Comparison of ENCODE assay signal across 9 cellular contexts in the genomic region with DNA sequence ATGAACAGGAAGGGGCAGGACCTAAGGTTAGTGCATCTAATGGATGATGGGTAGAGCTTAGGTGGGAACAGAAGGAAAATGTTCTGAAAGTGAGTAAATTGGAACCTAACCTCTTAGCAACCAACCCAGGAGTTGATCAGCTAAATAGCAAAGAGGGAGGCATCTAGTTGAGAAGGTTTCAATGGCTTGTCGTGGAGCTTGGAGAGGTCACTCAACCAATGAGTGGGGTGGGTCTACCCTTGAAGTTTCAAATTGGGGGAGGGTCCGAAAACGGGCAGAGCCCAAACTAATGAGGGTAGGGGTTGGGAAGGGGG. TPM values are rescaled to one million over a fixed set of nuclear protein-coding genes. Genes with fewer than 3 reads are reported as not detected.
A peak's percentile ranks its signal among the peaks of the same experiment; 100 is the strongest.
DNase-seq lines count a peak whose midpoint lies in the region; ATAC-seq and TF ChIP-seq lines count a peak whose summit lies in the region.
"Had no signal": no experiment of that assay in that cellular context is flagged by ENCODE, and none has a peak within 500 bp of the region (broad histone marks: within the 10 kb centered on the region; RNA-seq: fewer than 3 reads in every experiment).

No MANE protein-coding gene starts in this region.

- intact Hi-C loops in Calu3 (cut with micrococcal nuclease; ENCODE audit: unreplicated experiment): no loop called here
- intact Hi-C loops in dendritic cell treated with granulocyte-macrophage colony-stimulating factor and Interleukin-4, amounts not matched to agents 40 ng/mL and 50 ng/mL, for 4 days (cut with micrococcal nuclease): loop anchor here (5.0 to 10.0 kb wide), 2 partner anchors 41 to 106 kb away; a partner anchor contains a TSS

- no peaks in the 10 kb centered on the region for H3K79me2 ChIP-seq in MM.1S (ENCODE audit: low read length)

- H3K9me2 ChIP-seq in MM.1S (replicated peaks; ENCODE audit: insufficient read depth, low read length): no peaks in the 10 kb centered on the region

- CTCF ChIA-PET in Calu3 (lab: Charles Lee): interaction anchor here (0.5 to 1.4 kb wide), 12 partner anchors 11 to 649 kb away, joined by 3 to 10 read pairs (median 4); no protein-coding TSS in a partner anchor

- H3K9me3 Mint-ChIP-seq in Calu3 (ENCODE audit: low read depth, unreplicated experiment) (no peaks in the 10 kb centered on the region), osteocyte (ENCODE audit: unreplicated experiment) (no peaks in the 10 kb centered on the region)
- H3K9me3 Mint-ChIP-seq in dendritic cell treated with granulocyte-macrophage colony-stimulating factor and Interleukin-4, amounts not matched to agents 40 ng/mL and 50 ng/mL, for 4 days: no peaks in the 10 kb centered on the region

- no TSS peak for BruUV-seq in Calu3 (replicated peaks; lab: Mats Ljungman, UMichigan)

- no peak overlapping the region for H3K27ac ChIP-seq in MM.1S (ENCODE audit: low read length)
- H3K27ac ChIP-seq: thyroid gland had no signal

- H2AFZ ChIP-seq in MM.1S (ENCODE audit: low read length): peak overlapping the region; percentile 77

- H3K9ac ChIP-seq in MM.1S (ENCODE audit: low read length): no peak overlapping the region

- no peaks in the 10 kb centered on the region for H3F3A ChIP-seq in MM.1S (ENCODE audit: insufficient read depth, low read length)

- ATAC-seq in HG03432 (IDR thresholded peaks at IDR 0.05; ENCODE audit: unreplicated experiment) (no peak), GM18498 (IDR thresholded peaks at IDR 0.05; ENCODE audit: unreplicated experiment) (no peak)

- H3K27ac Mint-ChIP-seq in Calu3 (ENCODE audit: unreplicated experiment): peak overlapping the region; percentile 77
- peak overlapping the region; percentile 47 for H3K27ac Mint-ChIP-seq in dendritic cell treated with granulocyte-macrophage colony-stimulating factor and Interleukin-4, amounts not matched to agents 40 ng/mL and 50 ng/mL, for 4 days
- peak overlapping the region; percentile 60 for H3K27ac Mint-ChIP-seq in osteocyte (ENCODE audit: unreplicated experiment)

- H3K27me3 ChIP-seq in MM.1S (replicated peaks; ENCODE audit: insufficient read depth, low read length): peaks cover 34% of the 10 kb centered on the region

- H3K4me3 Mint-ChIP-seq in Calu3 (ENCODE audit: low read depth, unreplicated experiment) (peak overlapping the region; percentile 42), osteocyte (ENCODE audit: unreplicated experiment) (peak overlapping the region; percentile 27)
- H3K4me3 Mint-ChIP-seq in dendritic cell treated with granulocyte-macrophage colony-stimulating factor and Interleukin-4, amounts not matched to agents 40 ng/mL and 50 ng/mL, for 4 days: peak overlapping the region; percentile 24

- H3K9me3 ChIP-seq in MM.1S (replicated peaks; ENCODE audit: insufficient read depth, low read length): no peaks in the 10 kb centered on the region
- H3K9me3 ChIP-seq: thyroid gland had no signal

- DNase-seq in Calu3: no peak
- DNase-seq in MM.1S: no peak
- DNase-seq in osteocyte (ENCODE audit: extremely low spot score, unreplicated experiment): no peak
- no peak for DNase-seq in HCEC 1CT
- no peak for DNase-seq in mucosa of gallbladder (ENCODE audit: low spot score)

- H4K20me1 ChIP-seq in MM.1S (ENCODE audit: insufficient read depth, low read length): no peaks in the 10 kb centered on the region

- no peaks in the 10 kb centered on the region for H3K36me3 ChIP-seq in MM.1S (replicated peaks; ENCODE audit: insufficient read depth, low read length)
- H3K36me3 ChIP-seq: thyroid gland had no signal

- peak overlapping the region; percentile 52 for H3K4me3 ChIP-seq in MM.1S (ENCODE audit: low read length)

- peak overlapping the region; percentile 67 for H3K4me2 ChIP-seq in MM.1S (ENCODE audit: low read depth, low read length)

- no peak for TF ChIP-seq CTCF in Calu3 (IDR thresholded peaks at IDR 0.05; ENCODE audit: unreplicated experiment)
- no peak for TF ChIP-seq CTCF in MM.1S (IDR thresholded peaks at IDR 0.05; ENCODE audit: low read length)
- TF ChIP-seq CTCF in osteocyte (IDR thresholded peaks at IDR 0.05): no peak

- H3K36me3 Mint-ChIP-seq in Calu3 (ENCODE audit: insufficient read depth, unreplicated experiment) (peaks cover 17% of the 10 kb centered on the region), osteocyte (ENCODE audit: unreplicated experiment) (no peaks in the 10 kb centered on the region)
- no peaks in the 10 kb centered on the region for H3K36me3 Mint-ChIP-seq in dendritic cell treated with granulocyte-macrophage colony-stimulating factor and Interleukin-4, amounts not matched to agents 40 ng/mL and 50 ng/mL, for 4 days (ENCODE audit: low read depth)

- H3K4me1 Mint-ChIP-seq in Calu3 (ENCODE audit: low read depth, unreplicated experiment): peaks cover 18% of the 10 kb centered on the region
- H3K4me1 Mint-ChIP-seq in dendritic cell treated with granulocyte-macrophage colony-stimulating factor and Interleukin-4, amounts not matched to agents 40 ng/mL and 50 ng/mL, for 4 days (ENCODE audit: low read depth): peaks cover 40% of the 10 kb centered on the region
- peaks cover 12% of the 10 kb centered on the region for H3K4me1 Mint-ChIP-seq in osteocyte (ENCODE audit: unreplicated experiment)

- H3K27me3 Mint-ChIP-seq in Calu3 (ENCODE audit: unreplicated experiment) (peaks cover 50% of the 10 kb centered on the region), osteocyte (ENCODE audit: unreplicated experiment) (peaks cover 21% of the 10 kb centered on the region)
- H3K27me3 Mint-ChIP-seq in dendritic cell treated with granulocyte-macrophage colony-stimulating factor and Interleukin-4, amounts not matched to agents 40 ng/mL and 50 ng/mL, for 4 days: peaks cover 37% of the 10 kb centered on the region

- peaks cover 5% of the 10 kb centered on the region for H3K4me1 ChIP-seq in MM.1S (ENCODE audit: low read length)

RNA-seq across cellular contexts. Expression of a gene that starts 5.7 kb away (rescaled TPM):
- total RNA-seq in Calu3 (2022) (117 TPM in 2 replicates), osteocyte (53.3 and 53.8 TPM in 2 replicates), mucosa of gallbladder (80.9 TPM)

RNA-seq across cellular contexts. Expression of a gene that starts 30.2 kb away (rescaled TPM):
- total RNA-seq in Calu3 (2022) (14.1 and 20.3 TPM in 2 replicates), osteocyte (85.9 and 93.6 TPM in 2 replicates), mucosa of gallbladder (225 TPM)
